ENCODE assay signal across 8 cellular contexts in genomic region chr1:244836135-244836521, GRCh38. TPM values are rescaled to one million over a fixed set of nuclear protein-coding genes. Genes with fewer than 3 reads are reported as not detected.
A peak's percentile ranks its signal among the peaks of the same experiment; 100 is the strongest.
DNase-seq lines count a peak whose midpoint lies in the region; ATAC-seq and TF ChIP-seq lines count a peak whose summit lies in the region.

No MANE protein-coding gene starts in this region.

- DNase-seq in Peyer's patch: no peak
- peak; percentile 22 for DNase-seq in dedifferentiated amniotic fluid mesenchymal stem cell (ENCODE audit: extremely low spot score)
- DNase-seq in mesendoderm: peak; percentile 57
- no peak for DNase-seq in upper lobe of right lung
- no peak for DNase-seq in effector CD8-positive, alpha-beta T cell (lab: John Stamatoyannopoulos, UW)

- in situ Hi-C loops in GM18951 (cut with MboI; ENCODE audit: low sequenced_read_pairs, unreplicated experiment): no loop called here

- peaks cover 2 to 43% (median 31%) of the 10 kb centered on the region in 11 experiments; a peak in 19 of 22 replicates for H4K20me1 ChIP-seq in BLaER1 treated with 17β-estradiol and CSF1 and Interleukin-3, amounts not matched to agents 10 nM and 100 nM

- no peaks in the 10 kb centered on the region for H3K9me3 ChIP-seq in BLaER1 treated with 17β-estradiol and CSF1 and Interleukin-3, amounts not matched to agents 10 nM and 100 nM (replicated peaks in 1 of 11)
- H3K9me3 ChIP-seq in Peyer's patch (no peaks in the 10 kb centered on the region), upper lobe of right lung (no peaks in the 10 kb centered on the region)

- H3K18ac ChIP-seq in mesendoderm (ENCODE audit: low read length): peak overlapping the region; percentile 92

- H3K36me3 ChIP-seq in BLaER1 treated with 17β-estradiol and CSF1 and Interleukin-3, amounts not matched to agents 10 nM and 100 nM: peaks cover 17 to 35% (median 28%) of the 10 kb centered on the region in 11 experiments
- H3K36me3 ChIP-seq in Peyer's patch (peaks cover 0 to 17% (median 0%) of the 10 kb centered on the region in 3 donors), mesendoderm (ENCODE audit: control insufficient read depth, insufficient read depth, low read length) (peaks cover 2% of the 10 kb centered on the region), upper lobe of right lung (peaks cover 19% of the 10 kb centered on the region)

- no peak overlapping the region for H2BK15ac ChIP-seq in mesendoderm (replicated peaks; ENCODE audit: low read depth)

- peaks cover 44 to 67% (median 59%) of the 10 kb centered on the region in 10 experiments for H3K4me1 ChIP-seq in BLaER1 treated with 17β-estradiol and CSF1 and Interleukin-3, amounts not matched to agents 10 nM and 100 nM
- H3K4me1 ChIP-seq in Peyer's patch (peaks cover 0 to 43% (median 4%) of the 10 kb centered on the region in 4 donors), mesendoderm (ENCODE audit: control insufficient read depth, low read depth, low read length) (peaks cover 2% of the 10 kb centered on the region), upper lobe of right lung (peaks cover 27% of the 10 kb centered on the region)

- H3K23ac ChIP-seq in mesendoderm (ENCODE audit: low read length): no peak overlapping the region

- ATAC-seq in upper lobe of right lung: no peak
- ATAC-seq in GM18858 (IDR thresholded peaks at IDR 0.05; ENCODE audit: unreplicated experiment): no peak

- TF ChIP-seq POLR2A in GM18951 (IDR thresholded peaks at IDR 0.05; ENCODE audit: extremely low read depth, insufficient read depth, insufficient read length): peak; percentile 13
- TF ChIP-seq POLR2A in Peyer's patch (IDR thresholded peaks at IDR 0.05): no peak

- H3K4me3 ChIP-seq in BLaER1 treated with 17β-estradiol and CSF1 and Interleukin-3, amounts not matched to agents 10 nM and 100 nM: peak overlapping the region; percentile 63 to 86 (median 76)
- H3K4me3 ChIP-seq in Peyer's patch (peak overlapping the region; percentile 63 to 87 (median 70)), mesendoderm (ENCODE audit: low read length) (peak overlapping the region; percentile 86), upper lobe of right lung (peak overlapping the region; percentile 83)

- no peaks in the 10 kb centered on the region for H3K27me3 ChIP-seq in BLaER1 treated with 17β-estradiol and CSF1 and Interleukin-3, amounts not matched to agents 10 nM and 100 nM
- H3K27me3 ChIP-seq in Peyer's patch (no peaks in the 10 kb centered on the region), mesendoderm (ENCODE audit: insufficient read depth, low read length, poor library complexity) (no peaks in the 10 kb centered on the region), upper lobe of right lung (no peaks in the 10 kb centered on the region)

- no peak overlapping the region for H3K4ac ChIP-seq in mesendoderm (ENCODE audit: low read depth, low read length)

- no peak overlapping the region for H4K5ac ChIP-seq in mesendoderm (ENCODE audit: low read length)

- no peak overlapping the region for H4K8ac ChIP-seq in mesendoderm (ENCODE audit: low read depth, low read length)

- no peak overlapping the region for H2BK120ac ChIP-seq in mesendoderm (ENCODE audit: low read depth, low read length)

- H3K27ac ChIP-seq in BLaER1 treated with 17β-estradiol and CSF1 and Interleukin-3, amounts not matched to agents 10 nM and 100 nM: peak overlapping the region; percentile 94 to 100 (median 97); a peak in 21 of 22 replicates
- H3K27ac ChIP-seq in Peyer's patch: peak overlapping the region; percentile 95 to 100 (median 100)
- peak overlapping the region; percentile 100 for H3K27ac ChIP-seq in mesendoderm (ENCODE audit: low read depth, low read length)
- peak overlapping the region; percentile 99 for H3K27ac ChIP-seq in upper lobe of right lung

- H2BK5ac ChIP-seq in mesendoderm (ENCODE audit: low read length): peak overlapping the region; percentile 13

- peaks cover 20% of the 10 kb centered on the region for H3K79me2 ChIP-seq in mesendoderm (ENCODE audit: control insufficient read depth, insufficient read depth, low read length)

- intact Hi-C loops in upper lobe of right lung (cut with DNase I): no loop called here

- peaks cover 5% of the 10 kb centered on the region for H3K79me1 ChIP-seq in mesendoderm (ENCODE audit: low read length)

- H2AK5ac ChIP-seq in mesendoderm (ENCODE audit: low read length): peak overlapping the region; percentile 27

- no CpG with 5 or more reads among the region's 7 CpGs for WGBS in mesendoderm (ENCODE audit: extremely low coverage, insufficient coverage, low lambda C conversion rate)

- H3K4me2 ChIP-seq in BLaER1 treated with 17β-estradiol and CSF1 and Interleukin-3, amounts not matched to agents 10 nM and 100 nM: peak overlapping the region; percentile 67 to 93 (median 84)
- peak overlapping the region; percentile 77 for H3K4me2 ChIP-seq in mesendoderm (ENCODE audit: low read length)

- peak overlapping the region; percentile 92 to 98 (median 97) for H3K9ac ChIP-seq in BLaER1 treated with 17β-estradiol and CSF1 and Interleukin-3, amounts not matched to agents 10 nM and 100 nM
- H3K9ac ChIP-seq in mesendoderm (ENCODE audit: low read length): peak overlapping the region; percentile 88

- H3K56ac ChIP-seq in mesendoderm (ENCODE audit: low read length): peak overlapping the region; percentile 97

- TF ChIP-seq CTCF in Peyer's patch (IDR thresholded peaks at IDR 0.05): no peak
- no peak for TF ChIP-seq CTCF in upper lobe of right lung (IDR thresholded peaks at IDR 0.05)

RNA-seq across cellular contexts. Expression of gene COX20, which starts 0.7 kb away (rescaled TPM):
- total RNA-seq in Peyer's patch: 10 to 100 TPM; 15.6 to 33.5 (median 28.2) TPM
- 62.4 TPM for polyA plus RNA-seq in mesendoderm (2013, experiment 1 of 2)
- 64.0 TPM for polyA plus RNA-seq in mesendoderm (2013, experiment 2 of 2)
- 25.0 TPM for total RNA-seq in upper lobe of right lung

RNA-seq across cellular contexts. Expression of gene HNRNPU, which starts 28.2 kb away (rescaled TPM):
- total RNA-seq in Peyer's patch (100 to 1,000 TPM; 277 to 522 (median 324) TPM), upper lobe of right lung (273 TPM)
- polyA plus RNA-seq in mesendoderm (2013, experiment 1 of 2): 569 TPM
- polyA plus RNA-seq in mesendoderm (2013, experiment 2 of 2): 555 TPM

Comparison
In these comparisons a context has a peak if more than half of its experiments do, and no peak if none do; other contexts are left out.
1. DNase-seq: peak in dedifferentiated amniotic fluid mesenchymal stem cell (single experiment) and mesendoderm (single experiment); none in Peyer's patch (0 of 3), upper lobe of right lung (single experiment) and effector CD8-positive, alpha-beta T cell (single experiment).
2. Peak in every context shown above with its lines, with median percentiles within 50 percentile points of each other: H3K27ac ChIP-seq and H3K4me3 ChIP-seq.